ENCODE assay signal across 8 cellular contexts in the genomic region with DNA sequence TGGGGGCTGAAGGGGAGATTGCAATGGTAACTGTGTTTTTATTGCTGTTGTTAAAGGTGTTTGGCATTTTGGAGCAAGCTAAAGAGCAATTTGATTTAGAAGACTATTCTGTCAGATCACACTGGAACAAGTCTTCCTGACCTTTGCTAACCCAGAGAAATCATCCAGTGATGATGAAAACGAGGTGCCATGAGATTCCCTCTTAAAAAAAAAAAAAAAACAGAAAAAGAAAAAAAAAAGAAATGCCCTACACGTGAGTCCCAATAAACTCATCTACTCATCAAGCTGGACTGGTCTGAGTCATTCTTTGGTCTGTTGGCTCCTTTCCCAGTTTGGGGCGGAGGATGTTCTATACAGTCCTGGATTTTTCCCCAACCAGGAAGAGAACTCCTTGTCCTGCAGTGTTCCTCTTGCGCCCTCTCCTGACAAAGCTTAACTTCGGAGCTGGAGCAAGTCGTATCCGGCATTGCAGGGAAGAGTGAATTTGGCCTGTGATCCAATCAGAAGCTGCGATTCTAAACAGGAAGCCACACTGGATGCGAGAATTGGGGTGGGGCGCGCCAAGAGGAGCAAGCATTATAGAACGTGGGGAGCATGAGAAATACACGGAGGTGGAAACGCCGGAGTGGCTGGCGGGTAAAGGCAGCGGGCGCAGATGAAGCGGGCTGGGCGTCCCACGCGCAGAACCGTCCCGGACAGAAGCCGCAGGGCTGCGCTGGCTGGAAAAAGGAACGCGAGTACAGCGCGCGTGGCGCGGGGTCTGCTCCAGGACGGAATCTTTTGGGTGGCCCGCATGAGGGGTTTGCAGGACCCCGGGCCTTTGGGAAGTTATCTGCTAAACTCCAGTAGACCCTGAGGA. TPM values are rescaled to one million over a fixed set of nuclear protein-coding genes. Genes with fewer than 3 reads are reported as not detected.
DNase-seq lines count a peak whose midpoint lies in the region; ATAC-seq, FAIRE-seq and TF ChIP-seq lines count a peak whose summit lies in the region.

No MANE protein-coding gene starts in this region.

- TF ChIP-seq CTCF in D721Med (IDR thresholded peaks at IDR 0.05; ENCODE audit: insufficient read depth, missing control alignments) (peak; percentile 93), fibroblast of mammary gland (conservative IDR thresholded peaks at IDR 0.05; ENCODE audit: control insufficient read depth, insufficient read depth, low read depth, low read length) (peak; percentile 96)

- peak overlapping the region; percentile 70 for H3K4me3 ChIP-seq in fibroblast of mammary gland (ENCODE audit: control insufficient read depth, low read depth, low read length)

- H3K27ac ChIP-seq in substantia nigra (ENCODE audit: low read depth, low read length, poor library complexity, severe bottlenecking), result no peak overlapping the region

- DNase-seq in D721Med (ENCODE audit: insufficient read length, low spot score), result no peak
- peak; percentile 99 for DNase-seq in HS-27A (ENCODE audit: low read depth)
- DNase-seq in NCI-H774 (lab: John Stamatoyannopoulos, UW), result peak; percentile 98
- peak; percentile 6 for DNase-seq in activated T-cell treated with anti-CD3 and anti-CD28 coated beads for 4 hours
- peak; percentile 100 for DNase-seq in fibroblast of mammary gland (ENCODE audit: low read depth)
- peak; percentile 99 for DNase-seq in myocyte (ENCODE audit: low read depth)
- peak in 48 of 49 donors; percentile 17 to 98 (median 78) for DNase-seq in substantia nigra (lab: John Stamatoyannopoulos, UW)

- FAIRE-seq in D721Med (lab: Jason Lieb, UNC), result no peak

- peak; percentile 39 for ATAC-seq in GM19463 (IDR thresholded peaks at IDR 0.05; ENCODE audit: unreplicated experiment)

RNA-seq across cellular contexts. Expression of a gene that starts 22.4 kb away (rescaled TPM):
- total RNA-seq in myocyte, result 0.73 TPM in 1 of 2 replicates, not detected in the other
- 0.81 TPM for polyA plus RNA-seq in myocyte (2012)
